ENCODE assay signal across 17 cellular contexts in genomic region chr3:37909067-37909911, GRCh38. TPM values are rescaled to one million over a fixed set of nuclear protein-coding genes. Genes with fewer than 3 reads are reported as not detected.
DNase-seq lines count a peak whose midpoint lies in the region; ATAC-seq, FAIRE-seq and TF ChIP-seq lines count a peak whose summit lies in the region.
"Had no signal": no experiment of that assay in that cellular context is flagged by ENCODE, and none has a peak within 500 bp of the region (broad histone marks: within the 10 kb centered on the region; RNA-seq: fewer than 3 reads in every experiment).

No MANE protein-coding gene starts in this region.

- TF ChIP-seq EP300 in HepG2 (IDR thresholded peaks at IDR 0.05; ENCODE audit: low read depth in 2 of 2, low read length in 2 of 2), result peak in 1 of 2 experiments; percentile 84; a peak in 1 of 4 replicates
- peak; percentile 92 for TF ChIP-seq EP300 in HepG2 (CRISPR knock-in tag; IDR thresholded peaks at IDR 0.05; ENCODE audit: borderline replicate concordance)
- TF ChIP-seq EP300 in ovary (IDR thresholded peaks at IDR 0.05), result no peak

- H3K9me3 ChIP-seq in HepG2 (ENCODE audit: low read length) (no peaks in the 10 kb centered on the region), ovary (no peaks in the 10 kb centered on the region)
- H3K9me3 ChIP-seq: MG63 had no signal

- POLR2A ChIA-PET in HepG2 (lab: Yijun Ruan, JAX), result interaction anchor here (0.8 to 6.9 kb wide), 12 partner anchors 9 to 96 kb away, joined by 3 to 72 read pairs (median 4); partner anchors contain the start of gene CTDSPL

- CTCF ChIA-PET in HepG2 (lab: Yijun Ruan, JAX; ENCODE audit: low intra/inter-chr PET ratio, low total read pairs), result interaction anchor here (1.0 kb wide), 1 partner anchor 58 kb away, joined by 3 read pairs; no protein-coding TSS in a partner anchor

- ATAC-seq in HepG2 (peak; percentile 49), HG03108 (IDR thresholded peaks at IDR 0.05; ENCODE audit: unreplicated experiment) (no peak)
- ATAC-seq: activated naive CD4-positive, alpha-beta T cell treated with anti-CD3 and anti-CD28 coated beads, Interleukin-2, amount 50 U/mL, for 72 hours; natural killer cell treated with Interleukin-12 subunit alpha and Interleukin-12 subunit beta and Interleukin-15 and Interleukin-18, amount 100 ng/mL, for 72 hours had no signal

- no peaks in the 10 kb centered on the region for H3K27me3 Mint-ChIP-seq in mesothelial cell of epicardium (ENCODE audit: low read depth)

- peaks cover 9% of the 10 kb centered on the region for H3K9me3 Mint-ChIP-seq in mesothelial cell of epicardium
- H3K9me3 Mint-ChIP-seq: activated CD4-positive, alpha-beta memory T cell treated with anti-CD3 and anti-CD28 coated beads, Interleukin-2, amount 10 ng/mL, durations not matched to agents 7 days and 5 days; activated naive CD4-positive, alpha-beta T cell treated with anti-CD3 and anti-CD28 coated beads, Interleukin-2, amount 50 U/mL, for 72 hours; natural killer cell treated with Interleukin-12 subunit alpha and Interleukin-12 subunit beta and Interleukin-15 and Interleukin-18, amount 100 ng/mL, for 72 hours had no signal

- H3K9ac ChIP-seq in HepG2 (ENCODE audit: insufficient read depth, low read depth, low read length), result peak overlapping the region; percentile 52

- in situ Hi-C loops in HepG2 (cut with HindIII; ENCODE audit: extremely low pct_ligation_motif_present, low pct_unique_long_range_greater_than_20kb), result no loop called here

- TF ChIP-seq POLR2A in HepG2 (IDR thresholded peaks at IDR 0.05; ENCODE audit: insufficient read depth in 1 of 2, low read depth in 2 of 2, low read length in 2 of 2) (no peak), ovary (IDR thresholded peaks at IDR 0.05) (no peak)

- DNase-seq in A172 (ENCODE audit: low spot score) (peak; percentile 5), LoVo (ENCODE audit: low spot score) (peak; percentile 4), cardiac fibroblast (ENCODE audit: low read depth in 2 of 2) (peak; percentile 45 to 61), HepG2 (ENCODE audit: low spot score) (peak; percentile 91), mesothelial cell of epicardium (ENCODE audit: low spot score in 2 of 2, unreplicated experiment in 2 of 2) (no peak), NCI-H2081 treated with DMSO at 0.1 percent for 48 hours (lab: John Stamatoyannopoulos, UW) (no peak), ovary (no peak)
- DNase-seq: activated CD4-positive, alpha-beta memory T cell treated with anti-CD3 and anti-CD28 coated beads, Interleukin-2, amount 10 ng/mL, durations not matched to agents 7 days and 5 days; effector memory CD4-positive, alpha-beta T cell; GOT3; MG63; NCI-H510A treated with DMSO at 0.1 percent for 48 hours; stimulated activated CD8-positive, alpha-beta memory T cell treated with anti-CD3 and anti-CD28 coated beads, Interleukin-4, amount 100 ng/mL, for 48 hours had no signal

- H3K27me3 ChIP-seq in HepG2 (ENCODE audit: control insufficient read depth in 1 of 2, insufficient read depth in 2 of 2, low read length in 2 of 2) (no peaks in the 10 kb centered on the region), ovary (no peaks in the 10 kb centered on the region)
- H3K27me3 ChIP-seq: MG63 had no signal

- BruUV-seq in HepG2 (replicated peaks; lab: Mats Ljungman, UMichigan), result no TSS peak

- H3K4me3 ChIP-seq in cardiac fibroblast (replicated peaks in 1 of 2; ENCODE audit: low read depth in 2 of 2, low read length in 2 of 2), result no peak overlapping the region
- no peak overlapping the region for H3K4me3 ChIP-seq in HepG2 (replicated peaks in 1 of 3; ENCODE audit: insufficient read depth in 1 of 3, low read depth in 2 of 3, low read length in 3 of 3)
- H3K4me3 ChIP-seq in ovary, result no peak overlapping the region
- H3K4me3 ChIP-seq: MG63, SK-N-MC had no signal

- intact Hi-C loops in HepG2 (cut with micrococcal nuclease; ENCODE audit: unreplicated experiment) (loop anchor here (2.0 kb wide), 2 partner anchors 16 to 28 kb away; no protein-coding TSS in a partner anchor), ovary (cut with DNase I) (no loop called here)

- peaks cover 62% of the 10 kb centered on the region for H3K79me2 ChIP-seq in HepG2 (ENCODE audit: insufficient read depth, low read length)

- no peak for TF ChIP-seq RAD21 in HepG2 (CRISPR knock-in tag; IDR thresholded peaks at IDR 0.05)

- WGBS in HepG2 (ENCODE audit: low lambda C conversion rate), result 56% methylated on average over 5 of the region's 5 CpGs
- WGBS in ovary, 3 donors, result 75 to 82% (median 77%) methylated on average over 5 of the region's 5 CpGs

- H3K27ac Mint-ChIP-seq in mesothelial cell of epicardium, result no peak overlapping the region
- H3K27ac Mint-ChIP-seq: activated CD4-positive, alpha-beta memory T cell treated with anti-CD3 and anti-CD28 coated beads, Interleukin-2, amount 10 ng/mL, durations not matched to agents 7 days and 5 days; activated naive CD4-positive, alpha-beta T cell treated with anti-CD3 and anti-CD28 coated beads, Interleukin-2, amount 50 U/mL, for 72 hours; natural killer cell treated with Interleukin-12 subunit alpha and Interleukin-12 subunit beta and Interleukin-15 and Interleukin-18, amount 100 ng/mL, for 72 hours had no signal

- no peak for TF ChIP-seq CTCF in cardiac fibroblast (IDR thresholded peaks at IDR 0.05; ENCODE audit: low read depth, low read length)
- TF ChIP-seq CTCF in HepG2 (CRISPR knock-in tag; IDR thresholded peaks at IDR 0.05), result peak; percentile 34
- no peak for TF ChIP-seq CTCF in mesothelial cell of epicardium (IDR thresholded peaks at IDR 0.05; ENCODE audit: unreplicated experiment)
- no peak for TF ChIP-seq CTCF in ovary (IDR thresholded peaks at IDR 0.05)

- H3K27ac ChIP-seq in HepG2 (ENCODE audit: extremely low read length, insufficient read depth, low read length) (peak overlapping the region; percentile 88), ovary (no peak overlapping the region)
- H3K27ac ChIP-seq: SK-N-MC had no signal

- peaks cover 19% of the 10 kb centered on the region for H3K36me3 Mint-ChIP-seq in mesothelial cell of epicardium
- H3K36me3 Mint-ChIP-seq: activated naive CD4-positive, alpha-beta T cell treated with anti-CD3 and anti-CD28 coated beads, Interleukin-2, amount 50 U/mL, for 72 hours; natural killer cell treated with Interleukin-12 subunit alpha and Interleukin-12 subunit beta and Interleukin-15 and Interleukin-18, amount 100 ng/mL, for 72 hours had no signal

- no peak overlapping the region for H3K4me3 Mint-ChIP-seq in mesothelial cell of epicardium
- H3K4me3 Mint-ChIP-seq: activated CD4-positive, alpha-beta memory T cell treated with anti-CD3 and anti-CD28 coated beads, Interleukin-2, amount 10 ng/mL, durations not matched to agents 7 days and 5 days had no signal

- H2AFZ ChIP-seq in HepG2 (ENCODE audit: low read length), result no peak overlapping the region

- peaks cover 39% of the 10 kb centered on the region for H3K4me1 Mint-ChIP-seq in mesothelial cell of epicardium

- no peaks in the 10 kb centered on the region for H4K20me1 ChIP-seq in HepG2 (ENCODE audit: insufficient read depth, low read length)

- FAIRE-seq in HepG2 (lab: Jason Lieb, UNC), result peak; percentile 36

- peak overlapping the region; percentile 22 for H3K4me2 ChIP-seq in HepG2 (ENCODE audit: low read depth, low read length)

- peaks cover 0 to 10% of the 10 kb centered on the region in 2 experiments; a peak in 2 of 5 replicates for H3K36me3 ChIP-seq in HepG2 (replicated peaks in 1 of 2; ENCODE audit: control insufficient read depth in 1 of 2, insufficient read depth in 2 of 2, low read length in 2 of 2)
- H3K36me3 ChIP-seq in ovary, result no peaks in the 10 kb centered on the region
- H3K36me3 ChIP-seq: MG63 had no signal

- H3K4me1 ChIP-seq in HepG2 (ENCODE audit: insufficient read depth, low read length), result peaks cover 95% of the 10 kb centered on the region
- peaks cover 29% of the 10 kb centered on the region for H3K4me1 ChIP-seq in ovary (ENCODE audit: insufficient read depth)

TF ChIP-seq in HepG2, 621 proteins besides CTCF, POLR2A, EP300 and RAD21 (continues in another document):
- TF ChIP-seq ZBTB38 (CRISPR knock-in tag; IDR thresholded peaks at IDR 0.05), result peak; percentile 98
- TF ChIP-seq ZNF496 (CRISPR knock-in tag; IDR thresholded peaks at IDR 0.05; ENCODE audit: insufficient replicate concordance), result no peak
- peak; percentile 75 for TF ChIP-seq ZMYM3 (CRISPR knock-in tag; IDR thresholded peaks at IDR 0.05)
- peak; percentile 52 for TF ChIP-seq ZNF629 (CRISPR knock-in tag; conservative IDR thresholded peaks at IDR 0.05)
- TF ChIP-seq PAX8 (CRISPR knock-in tag; IDR thresholded peaks at IDR 0.05; ENCODE audit: borderline replicate concordance), result no peak

RNA-seq across cellular contexts. Expression of gene CTDSPL, which starts 47.6 kb away (rescaled TPM):
- total RNA-seq in A172 (2014; rRNA removed; shearing (Covaris generic)), result 26.7 and 32.5 TPM in 2 replicates
- total RNA-seq in HepG2 (2016; rRNA removed; fragmentation: Illumina TruSeq; extraction: Trizol), result 25.0 and 26.1 TPM in 2 replicates
- total RNA-seq in HepG2 (2016; cell fraction: cytosol; rRNA removed; fragmentation: Illumina TruSeq; extraction: Trizol; ENCODE audit: low read depth), result 24.7 and 25.0 TPM in 2 replicates
- 25.6 and 26.1 TPM in 2 replicates for total RNA-seq in HepG2 (2016; cell fraction: insoluble cytoplasmic fraction; rRNA removed; fragmentation: Illumina TruSeq; extraction: Trizol)
- total RNA-seq in HepG2 (2016; cell fraction: membrane; rRNA removed; fragmentation: Illumina TruSeq; extraction: Trizol), result 46.3 and 52.2 TPM in 2 replicates
- 16.9 and 19.3 TPM in 2 replicates for total RNA-seq in HepG2 (2016; cell fraction: nucleus; rRNA removed; fragmentation: Illumina TruSeq; extraction: Trizol)
- polyA plus RNA-seq in HepG2 (2011; rRNA removed), result 95.3 and 142 TPM in 2 replicates
- 86.6 and 103 TPM in 2 replicates for polyA plus RNA-seq in HepG2 (2011; cell fraction: cytosol; rRNA removed)
- 70.8 and 101 TPM in 2 replicates for polyA plus RNA-seq in HepG2 (2011; cell fraction: nucleus; rRNA removed)
- polyA plus RNA-seq in HepG2 (2012), result 66.4 and 82.0 TPM in 2 replicates
- 38.5 and 43.8 TPM in 2 replicates for polyA plus RNA-seq in HepG2 (2016; cell fraction: cytosol; fragmentation: Illumina TruSeq; extraction: Trizol; ENCODE audit: low read depth)
- 24.8 and 29.3 TPM in 2 replicates for polyA plus RNA-seq in HepG2 (2016; cell fraction: insoluble cytoplasmic fraction; fragmentation: Illumina TruSeq; extraction: Trizol; ENCODE audit: low read depth)
- polyA plus RNA-seq in HepG2 (2016; cell fraction: membrane; fragmentation: Illumina TruSeq; extraction: Trizol; ENCODE audit: low read depth), result 47.5 and 48.6 TPM in 2 replicates
- 19.3 and 20.6 TPM in 2 replicates for polyA plus RNA-seq in HepG2 (2016; cell fraction: nucleus; fragmentation: Illumina TruSeq; extraction: Trizol; ENCODE audit: insufficient read depth, low read depth)
- polyA minus RNA-seq in HepG2 (2011; rRNA and poly(A)+ RNA removed; ENCODE audit: low replicate concordance), result 46.8 and 257 TPM in 2 replicates
- polyA minus RNA-seq in HepG2 (2011; cell fraction: cytosol; rRNA and poly(A)+ RNA removed), result 69.6 and 74.0 TPM in 2 replicates
- polyA minus RNA-seq in HepG2 (2011; cell fraction: nucleus; rRNA and poly(A)+ RNA removed), result 65.3 and 65.5 TPM in 2 replicates
- 29.1 to 33.9 TPM (median 29.9 TPM) in 3 replicates for total RNA-seq in mesothelial cell of epicardium
- total RNA-seq in ovary, result 10 to 100 TPM; 16.5 to 41.1 (median 34.2) TPM
- polyA plus RNA-seq in ovary, result 10 to 100 TPM; 14.8 to 36.4 TPM

Comparison
In these comparisons a context has a peak if more than half of its experiments do, and no peak if none do; other contexts are left out.
1. DNase-seq: peak in A172 (single experiment), LoVo (single experiment), cardiac fibroblast (2 of 2) and HepG2 (single experiment); none in mesothelial cell of epicardium (0 of 2), NCI-H2081 treated with DMSO at 0.1 percent for 48 hours (single experiment) and ovary (0 of 5).